Comparison of ENCODE assay signal across 1 cellular context in genomic region chr19:12804051-12804450, GRCh38.
TF ChIP-seq lines count a peak whose summit lies in the region.

No MANE protein-coding gene starts in this region.

TF ChIP-seq in GM23338, 12 proteins besides CTCF, POLR2A, EP300 and RAD21 (continued from another document):
- TF ChIP-seq ZNF462 (CRISPR knock-in tag; IDR thresholded peaks at IDR 0.05) (no peak), CREB1 (CRISPR knock-in tag; IDR thresholded peaks at IDR 0.05; ENCODE audit: low read depth) (no peak), EZH2phosphoT487 (IDR thresholded peaks at IDR 0.05; ENCODE audit: unreplicated experiment) (no peak), REST (IDR thresholded peaks at IDR 0.05; ENCODE audit: unreplicated experiment) (no peak)
